33 cellular contexts compared by ENCODE assay signal in genomic region chr10:88083597-88083989, GRCh38.
"Had no signal": no experiment of that assay in that cellular context is flagged by ENCODE, and none has a peak within 500 bp of the region (broad histone marks: within the 10 kb centered on the region; RNA-seq: fewer than 3 reads in every experiment).

No MANE protein-coding gene starts in this region.

- H3K4me3 ChIP-seq: body of pancreas, breast epithelium, coronary artery, MG63, PC-9 had no signal

- H3K27me3 ChIP-seq: body of pancreas, breast epithelium, MG63 had no signal

- H3K27ac Mint-ChIP-seq: activated CD4-positive, alpha-beta T cell treated with anti-CD3 and anti-CD28 coated beads, Interleukin-2, amount 10 ng/mL, durations not matched to agents 24 days and 14 days; activated CD8-positive, alpha-beta T cell treated with anti-CD3 and anti-CD28 coated beads for 36 hours; activated naive CD8-positive, alpha-beta T cell treated with anti-CD3 and anti-CD28 coated beads, Interleukin-2, amount 10 ng/mL, durations not matched to agents 7 days and 5 days; activated T-cell treated with anti-CD3 and anti-CD28 coated beads, Interleukin-2, amount 50 U/mL, for 72 hours; activated T-helper 17 cell treated with anti-CD3 and anti-CD28 coated beads, Interleukin-2, amount 50 U/mL, for 72 hours had no signal

- H3K27ac ChIP-seq: breast epithelium, coronary artery, PC-9, RWPE1, WERI-Rb-1 had no signal

- H3K36me3 ChIP-seq: breast epithelium, MG63, WERI-Rb-1 had no signal

- H3K9me3 ChIP-seq: body of pancreas, breast epithelium, MG63 had no signal

- H3K4me1 ChIP-seq: breast epithelium had no signal

- DNase-seq: activated CD4-positive, alpha-beta T cell treated with anti-CD3 and anti-CD28 coated beads, Interleukin-2, amount 10 ng/mL, durations not matched to agents 24 days and 14 days; activated CD4-positive, alpha-beta T cell treated with anti-CD3 and anti-CD28 coated beads, Interleukin-2, amount 50 U/mL, for 4 hours; activated CD4-positive, CD25-positive, alpha-beta regulatory T cell; activated CD8-positive, alpha-beta T cell treated with anti-CD3 and anti-CD28 coated beads for 36 hours; activated effector memory CD4-positive, alpha-beta T cell treated with anti-CD3 and anti-CD28 coated beads, Interleukin-2, amount 50 U/mL, for 16 hours; activated naive CD4-positive, alpha-beta T cell; activated naive CD4-positive, alpha-beta T cell treated with anti-CD3 and anti-CD28 coated beads, Interleukin-2, amount 50 U/mL, for 16 hours; activated naive CD8-positive, alpha-beta T cell treated with anti-CD3 and anti-CD28 coated beads, Interleukin-2, amount 10 ng/mL, durations not matched to agents 7 days and 5 days; activated T-cell treated with anti-CD3 and anti-CD28 coated beads, Interleukin-2, amount 50 U/mL, for 1 hour; activated T-cell treated with anti-CD3 and anti-CD28 coated beads, Interleukin-2, amount 50 U/mL, for 72 hours; amygdala; body of pancreas; MG63; NCI-H1092; NCI-H1436 treated with DMSO at 0.1 percent for 48 hours; NCI-H187 treated with DMSO at 0.1 percent for 48 hours; NCI-H2081; NCI-H2171 treated with DMSO at 0.1 percent for 48 hours; NCI-H2227 treated with DMSO at 0.1 percent for 48 hours; NCI-H446; NCI-H510A treated with DMSO at 0.1 percent for 48 hours; NCI-H526 treated with DMSO at 0.1 percent for 48 hours; NCI-H774; T1000; WERI-Rb-1 had no signal

- FAIRE-seq: astrocyte, RCC 7860 had no signal

- ATAC-seq: activated CD8-positive, alpha-beta T cell treated with anti-CD3 and anti-CD28 coated beads for 36 hours; activated T-cell treated with anti-CD3 and anti-CD28 coated beads, Interleukin-2, amount 50 U/mL, for 72 hours; activated T-helper 17 cell treated with anti-CD3 and anti-CD28 coated beads, Interleukin-2, amount 50 U/mL, for 72 hours; body of pancreas; Right ventricle myocardium inferior had no signal

- H3K9me3 Mint-ChIP-seq: activated CD4-positive, alpha-beta T cell treated with anti-CD3 and anti-CD28 coated beads, Interleukin-2, amount 10 ng/mL, durations not matched to agents 24 days and 14 days; activated CD8-positive, alpha-beta T cell treated with anti-CD3 and anti-CD28 coated beads for 36 hours; activated naive CD8-positive, alpha-beta T cell treated with anti-CD3 and anti-CD28 coated beads, Interleukin-2, amount 10 ng/mL, durations not matched to agents 7 days and 5 days; activated T-cell treated with anti-CD3 and anti-CD28 coated beads, Interleukin-2, amount 50 U/mL, for 72 hours; activated T-helper 17 cell treated with anti-CD3 and anti-CD28 coated beads, Interleukin-2, amount 50 U/mL, for 72 hours had no signal
